Comparison of ENCODE assay signal across 13 cellular contexts in the genomic region with DNA sequence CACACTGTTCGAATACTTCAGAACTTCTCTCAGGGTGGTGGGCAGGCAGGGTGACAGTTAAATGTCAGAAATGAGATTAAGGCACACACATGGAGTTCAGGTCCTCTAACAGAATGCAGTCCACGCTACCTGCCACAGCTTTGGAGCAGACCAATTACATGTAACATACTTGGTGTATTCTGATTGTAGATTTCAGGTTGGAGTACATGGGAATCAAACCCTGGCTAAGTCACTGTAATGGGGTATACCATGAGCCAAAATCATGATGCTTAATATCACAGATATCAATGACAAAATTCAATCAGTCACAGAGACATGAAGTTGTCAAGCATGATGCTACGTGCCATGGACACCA. TPM values are rescaled to one million over a fixed set of nuclear protein-coding genes. Genes with fewer than 3 reads are reported as not detected.
DNase-seq lines count a peak whose midpoint lies in the region; ATAC-seq, FAIRE-seq and TF ChIP-seq lines count a peak whose summit lies in the region.
"Had no signal": no experiment of that assay in that cellular context is flagged by ENCODE, and none has a peak within 500 bp of the region (broad histone marks: within the 10 kb centered on the region; RNA-seq: fewer than 3 reads in every experiment).

No MANE protein-coding gene starts in this region.

- H3K27me3 ChIP-seq in HCT116 (ENCODE audit: insufficient read depth, low read length): no peaks in the 10 kb centered on the region
- H3K27me3 ChIP-seq in GM12878 (replicated peaks in 1 of 2; ENCODE audit: control insufficient read depth in 2 of 2, insufficient read depth in 2 of 2, low read length in 1 of 2): no peaks in the 10 kb centered on the region
- H3K27me3 ChIP-seq in thyroid gland: no peaks in the 10 kb centered on the region
- H3K27me3 ChIP-seq: pancreas had no signal

- H3K9ac ChIP-seq in HCT116 (ENCODE audit: low read length): no peak overlapping the region
- peak overlapping the region; percentile 55 for H3K9ac ChIP-seq in GM12878 (ENCODE audit: control insufficient read depth, insufficient read depth, low read length)

- H3K27ac Mint-ChIP-seq in T-helper 2 cell treated with Interferon-gamma antibody and Interleukin-4, amounts not matched to agents 5 μg/mL and 100 μg/mL, for 36 hours: no peak overlapping the region
- H3K27ac Mint-ChIP-seq: CD8-positive, alpha-beta memory T cell had no signal

- 14% methylated on average over 3 of the region's 3 CpGs for WGBS in GM12878 (ENCODE audit: insufficient coverage, insufficient replicate concordance, low lambda C conversion rate, missing lambda C conversion rate)
- WGBS in mesodermal cell (ENCODE audit: insufficient coverage in 2 of 2), 2 experiments: 94 to 100% methylated on average over 2 to 3 of the region's 3 CpGs
- WGBS in thyroid gland, 2 donors: 84 to 93% methylated on average over 3 of the region's 3 CpGs

- H3K79me2 ChIP-seq in HCT116 (ENCODE audit: insufficient read depth, low read length) (no peaks in the 10 kb centered on the region), GM12878 (ENCODE audit: control insufficient read depth, insufficient read depth, low read length) (peaks cover 92% of the 10 kb centered on the region)

- H3K36me3 ChIP-seq in HCT116 (ENCODE audit: control insufficient read depth in 1 of 2, insufficient read depth in 2 of 2, low read length in 2 of 2): no peaks in the 10 kb centered on the region
- peaks cover 0 to 12% of the 10 kb centered on the region in 2 experiments; a peak in 1 of 4 replicates for H3K36me3 ChIP-seq in GM12878 (ENCODE audit: control insufficient read depth in 2 of 2, insufficient read depth in 2 of 2, low read length in 1 of 2)
- H3K36me3 ChIP-seq in mesodermal cell (ENCODE audit: control insufficient read depth, insufficient read depth, low read length): no peaks in the 10 kb centered on the region
- no peaks in the 10 kb centered on the region for H3K36me3 ChIP-seq in thyroid gland
- H3K36me3 ChIP-seq: pancreas had no signal

- intact Hi-C loops in HCT116 (cut with micrococcal nuclease) (no loop called here), GM12878 (cut with micrococcal nuclease; ENCODE audit: unreplicated experiment) (no loop called here), thyroid gland (cut with DNase I) (loop anchor here (10.0 kb wide), 1 partner anchor 51 kb away; the partner anchor contains the start of gene MEF2C)

- H3K4me3 Mint-ChIP-seq in T-helper 2 cell treated with Interferon-gamma antibody and Interleukin-4, amounts not matched to agents 5 μg/mL and 100 μg/mL, for 36 hours: no peak overlapping the region
- H3K4me3 Mint-ChIP-seq: CD8-positive, alpha-beta memory T cell had no signal

- TF ChIP-seq RAD21 in HCT116 (IDR thresholded peaks at IDR 0.05; ENCODE audit: low read depth) (no peak), GM12878 (IDR thresholded peaks at IDR 0.05; ENCODE audit: insufficient read depth, low read depth, low read length) (no peak)

- H3K36me3 Mint-ChIP-seq in T-helper 2 cell treated with Interferon-gamma antibody and Interleukin-4, amounts not matched to agents 5 μg/mL and 100 μg/mL, for 36 hours (ENCODE audit: low read depth): no peaks in the 10 kb centered on the region

- H3K4me2 ChIP-seq in HCT116 (ENCODE audit: low read length) (no peak overlapping the region), GM12878 (ENCODE audit: control insufficient read depth, insufficient read depth) (peak overlapping the region; percentile 97)

- peaks cover 4% of the 10 kb centered on the region for H3K4me1 Mint-ChIP-seq in T-helper 2 cell treated with Interferon-gamma antibody and Interleukin-4, amounts not matched to agents 5 μg/mL and 100 μg/mL, for 36 hours (ENCODE audit: low read depth)

- peaks cover 0 to 5% of the 10 kb centered on the region in 2 experiments; a peak in 3 of 4 replicates for H3K4me1 ChIP-seq in HCT116 (ENCODE audit: control insufficient read depth in 1 of 2, insufficient read depth in 2 of 2, low read length in 2 of 2)
- peaks cover 38% of the 10 kb centered on the region for H3K4me1 ChIP-seq in GM12878 (ENCODE audit: control insufficient read depth, insufficient read depth, low read length)
- peaks cover 19% of the 10 kb centered on the region for H3K4me1 ChIP-seq in mesodermal cell (ENCODE audit: control insufficient read depth, insufficient read depth, low read length, poor library complexity, severe bottlenecking)
- peaks cover 17 to 26% of the 10 kb centered on the region in 2 donors for H3K4me1 ChIP-seq in thyroid gland

- CTCF ChIA-PET in HCT116 (lab: Charles Lee) (no interaction called here), GM12878 (lab: Yijun Ruan, JAX) (interaction anchor here (0.8 to 5.1 kb wide), 7 partner anchors 10 to 223 kb away, joined by 3 to 32 read pairs (median 4); no protein-coding TSS in a partner anchor)

- H4K20me1 ChIP-seq in HCT116 (ENCODE audit: insufficient read depth): no peaks in the 10 kb centered on the region
- no peaks in the 10 kb centered on the region for H4K20me1 ChIP-seq in GM12878 (ENCODE audit: control insufficient read depth, insufficient read depth)

- no peak overlapping the region for H3K4me3 ChIP-seq in HCT116 (replicated peaks in 1 of 2; ENCODE audit: low read depth in 1 of 2, low read length in 2 of 2)
- peak overlapping the region; percentile 39; the same call in 1 of the 2 replicates for H3K4me3 ChIP-seq in GM12878
- H3K4me3 ChIP-seq in mesodermal cell (ENCODE audit: extremely low read depth, insufficient read depth, low read length, poor library complexity, severe bottlenecking): no peak overlapping the region
- no peak overlapping the region for H3K4me3 ChIP-seq in thyroid gland (replicated peaks in 1 of 3)
- H3K4me3 ChIP-seq: pancreas had no signal

- in situ Hi-C loops in GM12878 (cut with MboI): no loop called here

- TF ChIP-seq POLR2A in HCT116 (IDR thresholded peaks at IDR 0.05; ENCODE audit: borderline replicate concordance, extremely low read depth, insufficient read depth, insufficient read length): no peak
- no peak for TF ChIP-seq POLR2A in GM12878 (IDR thresholded peaks at IDR 0.05; ENCODE audit: low read depth, low read length)
- TF ChIP-seq POLR2A in thyroid gland (IDR thresholded peaks at IDR 0.05): no peak

- FAIRE-seq in GM12878 (lab: Jason Lieb, UNC): peak; percentile 66

- BruUV-seq in HCT116 (replicated peaks; lab: Mats Ljungman, UMichigan): no TSS peak
- BruUV-seq in GM12878 (replicated peaks; lab: Mats Ljungman, UMichigan): no TSS peak

- RAD21 ChIA-PET in HCT116 (lab: Charles Lee; ENCODE audit: low non-redundant PET in 1 of 2, low total read pairs in 2 of 2, uncharacterized antibody in 2 of 2, unreplicated experiment in 2 of 2): no interaction called here
- RAD21 ChIA-PET in GM12878 (lab: Charles Lee; ENCODE audit: unreplicated experiment): interaction anchor here (0.9 to 2.4 kb wide), 15 partner anchors 8 to 430 kb away, joined by 3 to 19 read pairs (median 3); partner anchors contain the start of gene MEF2C

- POLR2A ChIA-PET in HCT116 (lab: Charles Lee): no interaction called here
- POLR2A ChIA-PET in GM12878 (lab: Charles Lee): interaction anchor here (0.9 to 1.4 kb wide), 6 partner anchors 9 to 510 kb away, joined by 3 to 7 read pairs (median 3); no protein-coding TSS in a partner anchor

- TF ChIP-seq CTCF in HCT116 (IDR thresholded peaks at IDR 0.05 in 2 of 3, conservative IDR thresholded peaks at IDR 0.05 in 1 of 3; ENCODE audit: borderline replicate concordance in 1 of 3, insufficient read depth in 1 of 3, low read depth in 2 of 3, low read length in 2 of 3): no peak
- TF ChIP-seq CTCF in GM12878 (IDR thresholded peaks at IDR 0.05 in 2 of 3, conservative IDR thresholded peaks at IDR 0.05 in 1 of 3; ENCODE audit: control insufficient read depth in 2 of 3, extremely low read depth in 1 of 3, insufficient read depth in 1 of 3, low read depth in 3 of 3, low read length in 3 of 3): no peak
- TF ChIP-seq CTCF in thyroid gland (IDR thresholded peaks at IDR 0.05): no peak

- ATAC-seq in HCT116 (no peak), GM12878 (peak; percentile 13)

- H3K27ac ChIP-seq in HCT116 (ENCODE audit: low read depth, low read length) (peak overlapping the region; percentile 23; the same call in 1 of the 2 replicates), GM12878 (ENCODE audit: control insufficient read depth, insufficient read depth) (peak overlapping the region; percentile 80), mesodermal cell (ENCODE audit: low read depth, low read length, severe bottlenecking) (peak overlapping the region; percentile 71), thyroid gland (peak overlapping the region in 2 of 3 donors; percentile 54 to 59)
- H3K27ac ChIP-seq: pancreas had no signal

- H3K9me3 ChIP-seq in HCT116 (ENCODE audit: control insufficient read depth in 1 of 2, insufficient read depth in 1 of 2, low read depth in 1 of 2, low read length in 2 of 2): no peaks in the 10 kb centered on the region
- H3K9me3 ChIP-seq in GM12878 (replicated peaks; ENCODE audit: control insufficient read depth, insufficient read depth, low read length): no peaks in the 10 kb centered on the region
- H3K9me3 ChIP-seq in mesodermal cell (ENCODE audit: control insufficient read depth, low read length): no peaks in the 10 kb centered on the region
- H3K9me3 ChIP-seq in thyroid gland: no peaks in the 10 kb centered on the region
- H3K9me3 ChIP-seq: pancreas had no signal

- no peak for DNase-seq in HCT116 (ENCODE audit: low read depth, low spot score)
- DNase-seq in GM12878 (ENCODE audit: low read depth, low spot score): no peak
- no peak for DNase-seq in thyroid gland
- no peak for DNase-seq in NCI-H2196 treated with DMSO at 0.1 percent for 48 hours (lab: John Stamatoyannopoulos, UW; ENCODE audit: unreplicated experiment)
- DNase-seq in NCI-H69 (lab: John Stamatoyannopoulos, UW): no peak
- no peak for DNase-seq in T-helper 2 cell treated with Interferon-gamma antibody and Interleukin-4, amounts not matched to agents 5 μg/mL and 100 μg/mL, for 36 hours (ENCODE audit: low spot score)
- DNase-seq: GOT3; kidney glomerular epithelial cell; MV-4-11; pancreas; stimulated activated CD4-positive, alpha-beta T cell treated with anti-CD3 and anti-CD28 coated beads, Interleukin-2, amount 100 ng/mL, for 24 hours had no signal

- no peaks in the 10 kb centered on the region for H3K9me3 Mint-ChIP-seq in T-helper 2 cell treated with Interferon-gamma antibody and Interleukin-4, amounts not matched to agents 5 μg/mL and 100 μg/mL, for 36 hours

- H2AFZ ChIP-seq in HCT116 (ENCODE audit: low read depth, low read length, poor library complexity, severe bottlenecking) (no peak overlapping the region), GM12878 (ENCODE audit: control insufficient read depth, low read depth, low read length) (no peak overlapping the region)

- no peak for TF ChIP-seq EP300 in GM12878 (IDR thresholded peaks at IDR 0.05; ENCODE audit: borderline replicate concordance in 1 of 2, control insufficient read depth in 1 of 2, low read depth in 2 of 2, low read length in 2 of 2)

- peaks cover 10% of the 10 kb centered on the region for H3K27me3 Mint-ChIP-seq in T-helper 2 cell treated with Interferon-gamma antibody and Interleukin-4, amounts not matched to agents 5 μg/mL and 100 μg/mL, for 36 hours (ENCODE audit: low read depth)
- H3K27me3 Mint-ChIP-seq: CD8-positive, alpha-beta memory T cell had no signal

- SMC1A ChIA-PET in GM12878 (lab: Charles Lee; ENCODE audit: uncharacterized antibody, unreplicated experiment): interaction anchor here (0.6 to 24.1 kb wide), 15 partner anchors 8 to 510 kb away, joined by 3 to 591 read pairs (median 4); no protein-coding TSS in a partner anchor

- no peaks in the 10 kb centered on the region for H3K9me2 ChIP-seq in HCT116 (ENCODE audit: insufficient read depth)

RNA-seq across cellular contexts. Expression of gene MEF2C, which starts 48.9 kb away (rescaled TPM):
- total RNA-seq in HCT116 (2021; ENCODE audit: unreplicated experiment): 13.0 TPM
- 8.0 and 10.7 TPM in 2 replicates for polyA plus RNA-seq in HCT116 (2012)
- total RNA-seq in GM12878 (2013; cell fraction: nucleolus; rRNA removed): 839 and 919 TPM in 2 replicates
- 175 and 219 TPM in 2 replicates for total RNA-seq in GM12878 (2014; rRNA removed)
- 220 and 236 TPM in 2 replicates for total RNA-seq in GM12878 (2014; rRNA removed; fragmentation: Illumina TruSeq; extraction: Trizol)
- 207 and 225 TPM in 2 replicates for total RNA-seq in GM12878 (2021)
- 89.3 TPM for polyA plus RNA-seq in GM12878 (2011; ENCODE audit: low read depth)
- 105 and 125 TPM in 2 replicates for polyA plus RNA-seq in GM12878 (2011; rRNA removed)
- 139 and 145 TPM in 2 replicates for polyA plus RNA-seq in GM12878 (2011; cell fraction: cytosol; rRNA removed)
- 105 and 117 TPM in 2 replicates for polyA plus RNA-seq in GM12878 (2011; cell fraction: nucleus; rRNA removed)
- 115 and 139 TPM in 2 replicates for polyA plus RNA-seq in GM12878 (2012)
- 209 and 260 TPM in 2 replicates for polyA plus RNA-seq in GM12878 (2014; fragmentation: Illumina TruSeq; extraction: Trizol)
- polyA plus RNA-seq in GM12878 (2014; fragmentation: Nextera tagmentation; extraction: Ambion mirVana): 100 to 1,000 TPM; 143 to 147 TPM
- polyA plus RNA-seq in GM12878 (2014; rRNA removed): 99.5 and 104 TPM in 2 replicates
- 100 to 1,000 TPM; 186 to 199 TPM for polyA plus RNA-seq in GM12878 (2016; fragmentation: Nextera tagmentation; extraction: Ambion mirVana)
- polyA minus RNA-seq in GM12878 (2011; rRNA and poly(A)+ RNA removed): 323 and 371 TPM in 2 replicates
- polyA minus RNA-seq in GM12878 (2011; cell fraction: cytosol; rRNA and poly(A)+ RNA removed): 81.9 and 107 TPM in 2 replicates
- polyA minus RNA-seq in GM12878 (2011; cell fraction: nucleus; rRNA and poly(A)+ RNA removed): 194 and 315 TPM in 2 replicates
- polyA plus RNA-seq in mesodermal cell (2013, experiment 1 of 2): 42.0 TPM
- polyA plus RNA-seq in mesodermal cell (2013, experiment 2 of 2): 35.9 TPM
- 10 to 100 TPM; 51.0 to 78.6 (median 65.7) TPM for total RNA-seq in thyroid gland
- polyA plus RNA-seq: CD8-positive, alpha-beta memory T cell had no signal

Comparison
In these comparisons a context has a peak if more than half of its experiments do, and no peak if none do; other contexts are left out.
1. H3K27ac ChIP-seq: peak in every context shown above with its lines; median percentile 80 in GM12878; 71 in mesodermal cell; 56 in thyroid gland; 23 in HCT116.
2. Of the 18 proteins assayed by ChIP-seq in both GM12878 and HCT116: peak only in GM12878: POLR2AphosphoS5; only in HCT116: none; in both: none; in neither: 17.